Comparison of ENCODE assay signal across 8 cellular contexts in the genomic region with DNA sequence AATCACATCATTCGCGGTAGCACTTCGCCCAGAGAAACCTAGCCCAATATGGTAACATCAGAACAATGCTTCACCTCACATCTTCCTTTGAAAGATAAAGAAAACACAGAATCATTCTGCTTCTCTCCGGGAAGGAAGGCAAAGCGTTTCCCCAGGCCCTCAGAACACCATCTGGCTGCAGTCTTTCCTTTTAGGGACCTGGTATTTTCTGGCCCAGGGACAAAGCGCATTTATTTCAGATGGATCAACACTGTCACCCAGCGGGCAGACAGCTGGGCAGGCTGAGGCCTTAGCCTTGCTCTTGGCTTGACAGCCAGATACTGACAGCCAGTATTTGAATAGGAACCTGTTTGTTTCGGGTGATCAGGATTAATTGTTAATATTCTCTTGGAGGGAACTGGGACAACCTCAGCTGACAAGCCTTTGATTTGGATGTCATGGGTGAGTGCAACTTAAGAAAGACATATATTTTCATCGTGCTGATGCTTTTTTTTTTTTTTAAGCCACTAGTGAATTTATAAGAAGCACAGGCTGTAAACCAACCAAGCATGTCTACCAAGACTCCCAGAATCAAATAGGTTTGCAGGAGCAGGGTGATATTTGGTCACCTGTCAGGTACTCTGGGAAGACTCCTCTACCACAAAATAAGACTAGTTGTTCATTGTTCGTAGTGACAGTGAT.
DNase-seq lines count a peak whose midpoint lies in the region; ATAC-seq and TF ChIP-seq lines count a peak whose summit lies in the region.

No MANE protein-coding gene starts in this region.

- POLR2A ChIA-PET in GM10248 (lab: Yijun Ruan, JAX) = no interaction called here

- no peaks in the 10 kb centered on the region for H3K4me1 ChIP-seq in breast epithelium
- peaks cover 7% of the 10 kb centered on the region; the same call in 1 of the 2 replicates for H3K4me1 ChIP-seq in iPS-20b (ENCODE audit: insufficient read depth, low read length)
- H3K4me1 ChIP-seq in skeletal muscle tissue (ENCODE audit: control insufficient read depth in 3 of 3, insufficient read depth in 3 of 3, low read length in 3 of 3) = peaks cover 0 to 21% (median 4%) of the 10 kb centered on the region in 3 donors

- intact Hi-C loops in breast epithelium (cut with DNase I; ENCODE audit: low total_unique reads) = no loop called here

- CTCF ChIA-PET in GM10248 (lab: Yijun Ruan, JAX) = interaction anchor here (1.1 kb wide), 2 partner anchors 9 to 15 kb away, joined by 3 to 4 read pairs; no protein-coding TSS in a partner anchor

- H3K27me3 ChIP-seq in breast epithelium (no peaks in the 10 kb centered on the region), iPS-20b (ENCODE audit: insufficient read depth, low read length) (no peaks in the 10 kb centered on the region), skeletal muscle tissue (ENCODE audit: control insufficient read depth in 3 of 3, insufficient read depth in 3 of 3, low read length in 3 of 3) (no peaks in the 10 kb centered on the region)

- H3K4me3 ChIP-seq in breast epithelium (peak overlapping the region in 1 of 3 donors; percentile 7), iPS-20b (ENCODE audit: low read length) (peak overlapping the region; percentile 1; the same call in 1 of the 2 replicates), skeletal muscle tissue (ENCODE audit: low read length in 3 of 3) (peak overlapping the region; percentile 25 to 49 (median 28))

- TF ChIP-seq CTCF in GM10248 (IDR thresholded peaks at IDR 0.05; ENCODE audit: control extremely low read depth, extremely low read depth, low read depth, missing control alignments) (peak; percentile 5), breast epithelium (IDR thresholded peaks at IDR 0.05) (peak in 2 of 3 donors; percentile 87 to 90)

- no peaks in the 10 kb centered on the region for H3K9me3 ChIP-seq in breast epithelium
- no peaks in the 10 kb centered on the region for H3K9me3 ChIP-seq in iPS-20b (ENCODE audit: insufficient read depth, low read depth, low read length)
- H3K9me3 ChIP-seq in skeletal muscle tissue (ENCODE audit: control insufficient read depth in 3 of 3, low read length in 3 of 3) = no peaks in the 10 kb centered on the region

- H3K36me3 ChIP-seq in breast epithelium (no peaks in the 10 kb centered on the region), iPS-20b (ENCODE audit: insufficient read depth, low read depth, low read length) (no peaks in the 10 kb centered on the region), skeletal muscle tissue (ENCODE audit: control insufficient read depth in 3 of 3, insufficient read depth in 3 of 3, low read length in 3 of 3) (no peaks in the 10 kb centered on the region)

- peak overlapping the region; percentile 48; the same call in 1 of the 2 replicates for H3K9ac ChIP-seq in iPS-20b (ENCODE audit: low read depth, low read length)
- H3K9ac ChIP-seq in skeletal muscle tissue (ENCODE audit: low read depth in 1 of 3, low read length in 3 of 3) = peak overlapping the region; percentile 54 to 57 (median 55)

- no peak for DNase-seq in GM10248 (ENCODE audit: extremely low spot score)
- DNase-seq in NCI-H446 (lab: John Stamatoyannopoulos, UW) = peak; percentile 70 to 92
- peak; percentile 69 to 75 for DNase-seq in breast epithelium (ENCODE audit: low spot score in 2 of 2)
- DNase-seq in stimulated activated naive CD8-positive, alpha-beta T cell treated with anti-CD3 and anti-CD28 coated beads, Interleukin-15, Interleukin-2, amounts not matched to agents 100 U/mL and 50 U/mL, for 24 hours = no peak
- no peak for DNase-seq in activated CD4-positive, alpha-beta T cell treated with anti-CD3 and anti-CD28 coated beads, Interleukin-2, amount 50 U/mL, for 1 hour

- no peak for ATAC-seq in stimulated activated naive CD8-positive, alpha-beta T cell treated with anti-CD3 and anti-CD28 coated beads, Interleukin-15, Interleukin-2, amounts not matched to agents 100 U/mL and 50 U/mL, for 24 hours
- no peak for ATAC-seq in GM21423 (IDR thresholded peaks at IDR 0.05; ENCODE audit: unreplicated experiment)

- no peak for TF ChIP-seq POLR2A in breast epithelium (IDR thresholded peaks at IDR 0.05)

- peak overlapping the region; percentile 12 to 13 for H3K27ac ChIP-seq in breast epithelium
- no peak overlapping the region for H3K27ac ChIP-seq in iPS-20b (ENCODE audit: low read length)
- peak overlapping the region; percentile 37 for H3K27ac ChIP-seq in skeletal muscle tissue (ENCODE audit: low read depth, low read length)

Comparison
In these comparisons a context has a peak if more than half of its experiments do, and no peak if none do; other contexts are left out.
1. DNase-seq: peak in NCI-H446 (2 of 2) and breast epithelium (2 of 2); none in GM10248 (single experiment), stimulated activated naive CD8-positive, alpha-beta T cell treated with anti-CD3 and anti-CD28 coated beads, Interleukin-15, Interleukin-2, amounts not matched to agents 100 U/mL and 50 U/mL, for 24 hours (single experiment) and activated CD4-positive, alpha-beta T cell treated with anti-CD3 and anti-CD28 coated beads, Interleukin-2, amount 50 U/mL, for 1 hour (single experiment).